In the genomic region with DNA sequence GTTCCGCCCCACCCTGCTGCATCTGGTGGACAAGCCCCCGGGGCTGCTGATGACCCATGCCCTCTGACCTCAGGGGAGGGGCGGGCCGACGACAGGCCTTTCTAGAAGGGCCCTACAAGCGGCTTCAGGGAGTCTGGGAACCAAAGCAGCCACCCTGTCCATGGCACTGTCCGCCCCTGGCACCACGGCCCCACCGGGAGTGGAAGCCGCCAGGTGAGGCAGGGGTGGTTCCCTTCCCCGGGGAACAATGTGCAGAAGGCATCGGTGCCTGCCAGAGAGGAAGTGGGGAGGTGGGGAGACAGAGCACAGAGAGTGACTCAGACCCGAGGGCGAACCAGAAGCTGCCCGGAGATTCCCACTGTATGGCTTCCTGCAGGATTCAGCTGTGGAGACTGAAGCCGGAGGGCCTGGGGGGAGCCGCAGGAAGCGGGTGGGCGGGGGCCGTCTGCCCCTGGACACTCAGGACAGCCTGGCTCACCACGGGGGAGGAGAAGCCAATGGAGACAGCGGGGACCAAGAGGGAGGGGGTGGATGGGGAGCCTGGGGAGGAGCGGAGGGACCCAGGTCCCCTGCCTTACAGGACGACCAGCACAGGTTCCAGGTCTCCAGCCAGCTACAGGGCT, we compare ENCODE assay signal across 9 cellular contexts.
A peak's percentile ranks its signal among the peaks of the same experiment; 100 is the strongest.
DNase-seq lines count a peak whose midpoint lies in the region; ATAC-seq and TF ChIP-seq lines count a peak whose summit lies in the region.
"Had no signal": no experiment of that assay in that cellular context is flagged by ENCODE, and none has a peak within 500 bp of the region (broad histone marks: within the 10 kb centered on the region; RNA-seq: fewer than 3 reads in every experiment).

No MANE protein-coding gene starts in this region.

- H3K36me3 ChIP-seq in PC-9 (ENCODE audit: low read depth): no peaks in the 10 kb centered on the region
- H3K36me3 ChIP-seq in sigmoid colon: no peaks in the 10 kb centered on the region
- H3K36me3 ChIP-seq: BLaER1 treated with 17β-estradiol and CSF1 and Interleukin-3, amounts not matched to agents 10 nM and 100 nM had no signal

- CTCF ChIA-PET in PC-9 (lab: Charles Lee): interaction anchor here (0.6 to 1.1 kb wide), 4 partner anchors 17 to 545 kb away, joined by 3 to 5 read pairs (median 4); no protein-coding TSS in a partner anchor

- 5% methylated on average over 24 of the region's 24 CpGs for WGBS in sigmoid colon, 2 donors

- no peak for ATAC-seq in GM19463 (IDR thresholded peaks at IDR 0.05; ENCODE audit: unreplicated experiment)

- H3K27me3 ChIP-seq in PC-9 (ENCODE audit: insufficient read depth, low read depth) (peaks cover 60% of the 10 kb centered on the region), sigmoid colon (peaks cover 30 to 75% (median 48%) of the 10 kb centered on the region in 3 donors)

- H3K9me3 ChIP-seq in PC-9 (ENCODE audit: insufficient read depth, low read depth) (no peaks in the 10 kb centered on the region), sigmoid colon (no peaks in the 10 kb centered on the region)
- H3K9me3 ChIP-seq: BLaER1 treated with 17β-estradiol and CSF1 and Interleukin-3, amounts not matched to agents 10 nM and 100 nM had no signal

- POLR2A ChIA-PET in PC-9 (lab: Charles Lee; ENCODE audit: unreplicated experiment): interaction anchor here (0.5 kb wide), 1 partner anchor 397 kb away, joined by 3 read pairs; no protein-coding TSS in a partner anchor

- peak overlapping the region; percentile 70 for H3K4me2 ChIP-seq in PC-9

- no TSS peak for BruUV-seq in PC-9 (replicated peaks; lab: Mats Ljungman, UMichigan)

- H3K4me1 ChIP-seq in PC-9 (replicated peaks; ENCODE audit: insufficient read depth) (peaks cover 11% of the 10 kb centered on the region), sigmoid colon (peaks cover 0 to 24% (median 24%) of the 10 kb centered on the region in 4 donors)

- DNase-seq in NCI-H2227 (lab: John Stamatoyannopoulos, UW; ENCODE audit: unreplicated experiment) (peak; percentile 19), NCI-H2227 treated with DMSO at 0.1 percent for 48 hours (lab: John Stamatoyannopoulos, UW) (no peak), PC-9 (peak in 1 of 2 experiments; percentile 65), glomerular visceral epithelial cell (ENCODE audit: extremely low spot score) (peak; percentile 71), sigmoid colon (peak; percentile 60), GM13977 (ENCODE audit: low spot score) (no peak), iPS-NIHi11 (ENCODE audit: low spot score) (no peak)

- H3K4me3 ChIP-seq in PC-9 (no peak overlapping the region), sigmoid colon (no peak overlapping the region)

- TF ChIP-seq CTCF in PC-9 (conservative IDR thresholded peaks at IDR 0.05): no peak
- TF ChIP-seq CTCF in sigmoid colon (IDR thresholded peaks at IDR 0.05): no peak
- no peak for TF ChIP-seq CTCF in GM13977 (IDR thresholded peaks at IDR 0.05; ENCODE audit: extremely low read depth, insufficient read depth, missing control alignments)

- no peaks in the 10 kb centered on the region for H3F3A ChIP-seq in PC-9 (ENCODE audit: insufficient read depth, low read depth)

- intact Hi-C loops in PC-9 (cut with micrococcal nuclease; ENCODE audit: unreplicated experiment): loop anchor here (2.0 to 10.0 kb wide), 5 partner anchors 86 to 979 kb away; partner anchors contain the start of genes CHST13 and ZXDC
- intact Hi-C loops in sigmoid colon (cut with DNase I): loop anchor here (5.0 kb wide), 2 partner anchors 474 to 704 kb away; partner anchors contain the start of gene PLXNA1

- no peak for TF ChIP-seq EP300 in sigmoid colon (IDR thresholded peaks at IDR 0.05)

- TF ChIP-seq POLR2A in sigmoid colon (IDR thresholded peaks at IDR 0.05): no peak

- H4K20me1 ChIP-seq in PC-9 (ENCODE audit: insufficient read depth): no peaks in the 10 kb centered on the region

- in situ Hi-C loops in GM13977 (cut with MboI; ENCODE audit: low pct_unique_long_range_greater_than_20kb, low sequenced_read_pairs, unreplicated experiment): no loop called here

- H3K9me2 ChIP-seq in PC-9 (ENCODE audit: insufficient read depth): no peaks in the 10 kb centered on the region

- no peak overlapping the region for H2AFZ ChIP-seq in PC-9

- H3K27ac ChIP-seq in PC-9: no peak overlapping the region
- no peak overlapping the region for H3K27ac ChIP-seq in sigmoid colon
- H3K27ac ChIP-seq: BLaER1 treated with 17β-estradiol and CSF1 and Interleukin-3, amounts not matched to agents 10 nM and 100 nM had no signal

- no peaks in the 10 kb centered on the region for H3K79me2 ChIP-seq in PC-9 (ENCODE audit: low read depth)

Comparison
In these comparisons a context has a peak if more than half of its experiments do, and no peak if none do; other contexts are left out.
1. DNase-seq: peak in NCI-H2227 (single experiment), glomerular visceral epithelial cell (single experiment) and sigmoid colon (single experiment); none in NCI-H2227 treated with DMSO at 0.1 percent for 48 hours (single experiment), GM13977 (single experiment) and iPS-NIHi11 (single experiment).